Comparison of ENCODE assay signal across 17 cellular contexts in the genomic region with DNA sequence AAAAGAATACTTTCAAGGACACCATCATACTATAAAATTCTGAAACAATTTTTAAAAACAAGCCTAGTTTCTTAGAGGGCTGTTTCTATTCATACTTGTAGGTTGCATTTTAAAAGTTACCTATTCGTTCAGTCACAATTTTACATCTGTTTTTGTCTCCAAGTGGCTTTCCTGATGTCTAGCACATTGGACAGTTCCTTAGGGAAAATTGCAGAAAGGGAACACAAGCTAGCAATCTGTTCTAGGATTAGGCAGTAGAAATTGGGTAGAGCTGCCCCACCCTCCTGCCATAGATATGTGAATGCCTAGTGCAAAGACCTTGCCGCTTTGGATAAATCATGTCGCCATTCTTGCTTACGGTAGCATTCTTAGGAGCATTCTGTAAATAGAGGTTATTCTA.
"Had no signal": no experiment of that assay in that cellular context is flagged by ENCODE, and none has a peak within 500 bp of the region (broad histone marks: within the 10 kb centered on the region; RNA-seq: fewer than 3 reads in every experiment).

No MANE protein-coding gene starts in this region.

- H3K27ac ChIP-seq: coronary artery, dorsolateral prefrontal cortex, esophagus muscularis mucosa, foreskin keratinocyte, gastroesophageal sphincter, heart right ventricle, left lung, lower lobe of right lung had no signal

- H3K4me3 Mint-ChIP-seq: mesothelial cell of epicardium had no signal

- H3K9me3 Mint-ChIP-seq: mesothelial cell of epicardium had no signal

- DNase-seq: dermis blood vessel endothelial cell; dorsolateral prefrontal cortex; effector CD4-positive, alpha-beta T cell; effector memory CD4-positive, alpha-beta T cell; foreskin keratinocyte; heart right ventricle; hippocampal formation; left cardiac atrium; left lung; left ventricle myocardium superior; lower lobe of right lung; mesenchymal stem cell; mucosa of descending colon had no signal

- H3K27ac Mint-ChIP-seq: mesothelial cell of epicardium had no signal

- H3K9me3 ChIP-seq: esophagus muscularis mucosa, gastroesophageal sphincter, heart right ventricle, left lung, lower lobe of right lung, mucosa of descending colon had no signal

- H3K4me3 ChIP-seq: coronary artery, dorsolateral prefrontal cortex, esophagus muscularis mucosa, gastroesophageal sphincter, heart right ventricle, left lung, lower lobe of right lung, mucosa of descending colon had no signal

- H3K4me1 ChIP-seq: esophagus muscularis mucosa, foreskin keratinocyte, gastroesophageal sphincter, heart right ventricle, left lung, lower lobe of right lung had no signal

- H3K4me1 Mint-ChIP-seq: mesothelial cell of epicardium had no signal

- H3K36me3 Mint-ChIP-seq: mesothelial cell of epicardium had no signal

- ATAC-seq: foreskin keratinocyte, gastroesophageal sphincter, heart right ventricle, left cardiac atrium, left lung, left ventricle myocardium superior, lower lobe of right lung, mucosa of descending colon had no signal

- H3K36me3 ChIP-seq: esophagus muscularis mucosa, gastroesophageal sphincter, heart right ventricle, left lung, lower lobe of right lung had no signal

- H3K27me3 ChIP-seq: esophagus muscularis mucosa, foreskin keratinocyte, gastroesophageal sphincter, heart right ventricle, left lung had no signal
